ENCODE assay signal across 14 cellular contexts in the genomic region with DNA sequence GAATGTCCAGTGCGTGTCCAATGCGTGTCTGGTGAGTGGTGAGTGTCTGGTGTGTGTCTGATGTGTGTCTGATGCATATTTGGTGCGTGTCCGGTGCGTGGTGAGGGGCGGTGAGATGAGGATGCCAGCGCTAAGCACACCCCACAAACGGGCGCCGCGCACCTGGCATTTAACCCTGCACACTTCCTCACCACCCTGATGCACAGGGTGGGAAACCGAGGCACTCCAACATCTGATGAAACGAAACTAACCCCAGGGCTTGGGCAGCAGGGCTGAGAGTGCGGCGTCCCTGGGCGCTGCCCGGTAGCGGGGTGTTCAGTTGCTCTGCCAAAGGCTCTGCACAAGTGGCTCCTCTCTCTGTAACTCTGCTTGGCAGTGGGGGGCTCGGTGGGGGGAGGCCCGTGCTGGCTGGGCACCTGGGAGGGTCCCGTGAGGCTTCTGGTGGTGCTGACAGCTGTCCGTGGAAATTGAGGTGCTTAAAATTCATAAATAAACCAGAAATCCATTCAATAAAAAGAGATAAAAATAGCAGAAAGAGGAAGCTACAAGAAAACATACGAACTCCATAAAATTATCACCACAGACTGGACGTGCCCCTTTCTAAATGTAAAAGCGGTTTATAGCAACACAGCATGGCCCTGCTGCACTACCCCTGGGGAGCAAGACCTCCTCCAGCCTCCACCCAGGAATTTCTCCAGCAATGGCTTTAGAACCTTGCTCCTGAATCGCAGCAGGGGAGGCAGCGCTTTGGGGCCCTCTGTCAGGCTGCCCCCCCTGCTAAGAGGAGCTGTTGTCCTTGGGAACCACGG.
DNase-seq lines count a peak whose midpoint lies in the region; ATAC-seq and TF ChIP-seq lines count a peak whose summit lies in the region.
"Had no signal": no experiment of that assay in that cellular context is flagged by ENCODE, and none has a peak within 500 bp of the region (broad histone marks: within the 10 kb centered on the region; RNA-seq: fewer than 3 reads in every experiment).

No MANE protein-coding gene starts in this region.

- CTCF ChIA-PET in A673 (lab: Charles Lee) = no interaction called here

- intact Hi-C loops in A673 (cut with micrococcal nuclease; ENCODE audit: unreplicated experiment) = no loop called here

- no peak overlapping the region for H3K4me3 Mint-ChIP-seq in effector memory CD8-positive, alpha-beta T cell
- H3K4me3 Mint-ChIP-seq: activated naive CD8-positive, alpha-beta T cell treated with anti-CD3 and anti-CD28 coated beads, Interleukin-2, amount 10 ng/mL, durations not matched to agents 7 days and 5 days; nephron had no signal

- H3K36me3 Mint-ChIP-seq in effector memory CD8-positive, alpha-beta T cell (ENCODE audit: insufficient read depth) = peaks cover 73% of the 10 kb centered on the region
- H3K36me3 Mint-ChIP-seq: activated naive CD8-positive, alpha-beta T cell treated with anti-CD3 and anti-CD28 coated beads, Interleukin-2, amount 10 ng/mL, durations not matched to agents 7 days and 5 days had no signal

- peaks cover 90% of the 10 kb centered on the region for H3K79me2 ChIP-seq in smooth muscle cell (ENCODE audit: low read depth)

- H3K9me3 Mint-ChIP-seq in effector memory CD8-positive, alpha-beta T cell = no peaks in the 10 kb centered on the region
- H3K9me3 Mint-ChIP-seq: activated naive CD8-positive, alpha-beta T cell treated with anti-CD3 and anti-CD28 coated beads, Interleukin-2, amount 10 ng/mL, durations not matched to agents 7 days and 5 days; nephron had no signal

- H3K4me1 ChIP-seq in smooth muscle cell (ENCODE audit: low read depth) = peaks cover 20% of the 10 kb centered on the region
- no peaks in the 10 kb centered on the region for H3K4me1 ChIP-seq in A673 (ENCODE audit: insufficient read depth, low read length, poor library complexity, severe bottlenecking)

- no peak for ATAC-seq in effector memory CD8-positive, alpha-beta T cell (replicated peaks)

- H4K20me1 ChIP-seq in smooth muscle cell (ENCODE audit: low read depth) = peaks cover 89% of the 10 kb centered on the region

- H3K9me3 ChIP-seq in smooth muscle cell (replicated peaks; ENCODE audit: low read depth) (no peaks in the 10 kb centered on the region), A673 (ENCODE audit: low read depth, low read length, poor library complexity, severe bottlenecking) (no peaks in the 10 kb centered on the region)
- H3K9me3 ChIP-seq: SJSA1 had no signal

- H3K9ac ChIP-seq in smooth muscle cell (ENCODE audit: low read depth) = no peak overlapping the region

- WGBS in smooth muscle cell (ENCODE audit: low lambda C conversion rate) = 91% methylated on average over 28 of the region's 28 CpGs

- peak overlapping the region; percentile 49 to 83 for H3K27ac Mint-ChIP-seq in effector memory CD8-positive, alpha-beta T cell
- H3K27ac Mint-ChIP-seq: activated naive CD8-positive, alpha-beta T cell treated with anti-CD3 and anti-CD28 coated beads, Interleukin-2, amount 10 ng/mL, durations not matched to agents 7 days and 5 days had no signal

- BruUV-seq in A673 (replicated peaks; lab: Mats Ljungman, UMichigan) = no TSS peak

- H3K27me3 ChIP-seq in HL-60 (ENCODE audit: insufficient read depth, poor library complexity, severe bottlenecking) (no peaks in the 10 kb centered on the region), smooth muscle cell (ENCODE audit: low read depth) (no peaks in the 10 kb centered on the region), A673 (replicated peaks; ENCODE audit: insufficient read depth, low read depth, low read length, poor library complexity) (no peaks in the 10 kb centered on the region)
- H3K27me3 ChIP-seq: SJSA1 had no signal

- H3K27me3 Mint-ChIP-seq in effector memory CD8-positive, alpha-beta T cell = no peaks in the 10 kb centered on the region
- H3K27me3 Mint-ChIP-seq: activated naive CD8-positive, alpha-beta T cell treated with anti-CD3 and anti-CD28 coated beads, Interleukin-2, amount 10 ng/mL, durations not matched to agents 7 days and 5 days had no signal

- H3K4me3 ChIP-seq in HL-60 (replicated peaks; ENCODE audit: insufficient read depth, low read length) = no peak overlapping the region
- no peak overlapping the region for H3K4me3 ChIP-seq in smooth muscle cell
- no peak overlapping the region for H3K4me3 ChIP-seq in A673 (ENCODE audit: low read depth, low read length, poor library complexity, severe bottlenecking)
- H3K4me3 ChIP-seq: SJSA1 had no signal

- peak overlapping the region; percentile 44 for H3K4me2 ChIP-seq in smooth muscle cell

- peaks cover 15 to 24% of the 10 kb centered on the region in 2 donors for H3K4me1 Mint-ChIP-seq in effector memory CD8-positive, alpha-beta T cell (ENCODE audit: low read depth in 2 of 2)

- DNase-seq in HL-60 (ENCODE audit: low read depth in 1 of 2, low spot score in 1 of 2) = no peak
- peak; percentile 67 for DNase-seq in NOMO-1 treated with DMSO at 0.1 percent for 48 hours (lab: John Stamatoyannopoulos, UW; ENCODE audit: unreplicated experiment)
- no peak for DNase-seq in effector memory CD8-positive, alpha-beta T cell
- no peak for DNase-seq in smooth muscle cell (lab: John Stamatoyannopoulos, UW; ENCODE audit: unreplicated experiment)
- DNase-seq in retina = no peak
- no peak for DNase-seq in NCI-H1436 treated with DMSO at 0.1 percent for 48 hours (lab: John Stamatoyannopoulos, UW)
- no peak for DNase-seq in A673 (ENCODE audit: low spot score)
- DNase-seq: activated naive CD8-positive, alpha-beta T cell treated with anti-CD3 and anti-CD28 coated beads, Interleukin-2, amount 10 ng/mL, durations not matched to agents 7 days and 5 days; COR-L47; erythroblast; NCI-H2081 treated with DMSO at 0.1 percent for 48 hours; stimulated activated naive CD4-positive, alpha-beta T cell treated with Interleukin-2 at 50 U/mL for 16 hours had no signal

- no peaks in the 10 kb centered on the region for H3F3A ChIP-seq in smooth muscle cell (ENCODE audit: low read depth)

- no peak overlapping the region for H2AFZ ChIP-seq in smooth muscle cell (ENCODE audit: low read depth)

- H3K27ac ChIP-seq in HL-60 (replicated peaks) = peak overlapping the region; percentile 23
- H3K27ac ChIP-seq in smooth muscle cell (ENCODE audit: low read depth) = peak overlapping the region; percentile 24
- no peak overlapping the region for H3K27ac ChIP-seq in A673 (ENCODE audit: low read depth, low read length, poor library complexity, severe bottlenecking)
- H3K27ac ChIP-seq: SJSA1 had no signal

- POLR2A ChIA-PET in A673 (lab: Charles Lee; ENCODE audit: low non-redundant PET) = no interaction called here

- H3K36me3 ChIP-seq in smooth muscle cell (ENCODE audit: low read depth) (no peaks in the 10 kb centered on the region), A673 (ENCODE audit: insufficient read depth, low read length, poor library complexity, severe bottlenecking) (peaks cover 3% of the 10 kb centered on the region)

- TF ChIP-seq CTCF in HL-60 (IDR thresholded peaks at IDR 0.05; ENCODE audit: insufficient read depth, low read length) (no peak), smooth muscle cell (IDR thresholded peaks at IDR 0.05; ENCODE audit: borderline replicate concordance, insufficient read depth, poor library complexity, severe bottlenecking) (no peak), A673 (conservative IDR thresholded peaks at IDR 0.05; ENCODE audit: low read depth, low read length) (no peak)
